16 cellular contexts compared by ENCODE assay signal in the genomic region with DNA sequence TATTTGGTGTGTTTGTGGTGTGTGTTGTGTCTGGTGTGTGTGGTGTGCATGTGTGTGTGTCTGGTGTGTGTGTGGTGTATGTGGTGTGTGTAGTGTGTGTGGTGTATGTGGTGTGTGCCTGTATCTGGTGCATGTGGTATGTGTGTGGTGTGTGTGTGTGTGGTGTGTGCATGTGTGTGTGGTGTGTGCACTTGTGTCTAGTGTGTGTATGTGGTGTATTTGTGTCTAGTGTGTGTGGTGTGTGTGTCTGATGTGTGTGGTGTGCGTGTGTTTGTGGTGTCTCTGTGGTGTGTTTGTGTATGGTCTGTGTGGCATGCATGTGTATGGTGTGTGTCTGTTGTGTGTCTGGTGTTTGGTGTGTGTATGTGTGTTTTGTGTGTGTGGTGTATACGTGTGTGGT.
A peak's percentile ranks its signal among the peaks of the same experiment; 100 is the strongest.
DNase-seq lines count a peak whose midpoint lies in the region; ATAC-seq, FAIRE-seq and TF ChIP-seq lines count a peak whose summit lies in the region.
"Had no signal": no experiment of that assay in that cellular context is flagged by ENCODE, and none has a peak within 500 bp of the region (broad histone marks: within the 10 kb centered on the region; RNA-seq: fewer than 3 reads in every experiment).

No MANE protein-coding gene starts in this region.

- no peaks in the 10 kb centered on the region for H3K9me1 ChIP-seq in IMR-90 (ENCODE audit: insufficient read depth, low read length)
- no peaks in the 10 kb centered on the region for H3K9me1 ChIP-seq in K562 (ENCODE audit: control insufficient read depth, insufficient read depth, low read length)

- H3K14ac ChIP-seq in IMR-90 (replicated peaks; ENCODE audit: low read depth, low read length) (no peak overlapping the region), neuronal stem cell (ENCODE audit: low read length) (peak overlapping the region; percentile 73)

- H3K9me3 ChIP-seq in IMR-90 (ENCODE audit: control insufficient read depth, insufficient read depth, low read length) (peaks cover 61% of the 10 kb centered on the region), K562 (replicated peaks; ENCODE audit: control insufficient read depth, insufficient read depth, low read depth, low read length) (no peaks in the 10 kb centered on the region; the same call in 1 of the 2 replicates), neuronal stem cell (replicated peaks in 1 of 2; ENCODE audit: control insufficient read depth in 2 of 2, insufficient read depth in 1 of 2, low read depth in 1 of 2, low read length in 2 of 2) (peaks cover 27 to 40% of the 10 kb centered on the region in 2 donors)

- H3K18ac ChIP-seq in IMR-90 (ENCODE audit: low read depth, low read length) (no peak overlapping the region), neuronal stem cell (ENCODE audit: low read length) (no peak overlapping the region)

- CTCF ChIA-PET in IMR-90 (lab: Yijun Ruan, JAX) (no interaction called here), K562 (lab: Yijun Ruan, JAX; ENCODE audit: low intra/inter-chr PET ratio) (no interaction called here)
- CTCF ChIA-PET in activated CD8-positive, alpha-beta T cell treated with anti-CD3 and anti-CD28 coated beads for 36 hours (lab: Charles Lee): no interaction called here

- no peak overlapping the region for H2BK120ac ChIP-seq in IMR-90 (ENCODE audit: low read depth, low read length)
- no peak overlapping the region for H2BK120ac ChIP-seq in neuronal stem cell (ENCODE audit: low read depth, low read length)

- no peaks in the 10 kb centered on the region for H4K20me1 ChIP-seq in IMR-90 (ENCODE audit: insufficient read depth, low read length)
- H4K20me1 ChIP-seq in K562 (replicated peaks; ENCODE audit: control insufficient read depth, insufficient read depth, low read length): no peaks in the 10 kb centered on the region

- no peak overlapping the region for H3K23ac ChIP-seq in IMR-90 (ENCODE audit: low read depth, low read length)
- peak overlapping the region; percentile 32 for H3K23ac ChIP-seq in neuronal stem cell (ENCODE audit: low read depth, low read length, poor library complexity)

- no peak for ATAC-seq in IMR-90 (ENCODE audit: low read depth)
- ATAC-seq in K562: no peak
- no peak for ATAC-seq in activated CD8-positive, alpha-beta T cell treated with anti-CD3 and anti-CD28 coated beads for 36 hours

- TF ChIP-seq POLR2A in IMR-90 (IDR thresholded peaks at IDR 0.05; ENCODE audit: low read depth, low read length) (no peak), K562 (conservative IDR thresholded peaks at IDR 0.05) (no peak)

- H3K36me3 ChIP-seq in IMR-90 (ENCODE audit: control insufficient read depth, insufficient read depth, low read length) (no peaks in the 10 kb centered on the region), K562 (ENCODE audit: control insufficient read depth, insufficient read depth, low read length) (no peaks in the 10 kb centered on the region), neuronal stem cell (replicated peaks in 1 of 2; ENCODE audit: control insufficient read depth in 2 of 2, insufficient read depth in 2 of 2, low read length in 2 of 2) (peaks cover 0 to 3% of the 10 kb centered on the region in 2 donors)
- H3K36me3 ChIP-seq: HAP-1 had no signal

- H3K79me2 ChIP-seq in K562 (ENCODE audit: control insufficient read depth, insufficient read depth, low read length): no peaks in the 10 kb centered on the region

- peaks cover 1% of the 10 kb centered on the region for H3K36me3 Mint-ChIP-seq in activated CD8-positive, alpha-beta T cell treated with anti-CD3 and anti-CD28 coated beads for 36 hours (ENCODE audit: low read depth)
- H3K36me3 Mint-ChIP-seq: CD4-positive, alpha-beta memory T cell had no signal

- H3K9ac ChIP-seq in IMR-90 (ENCODE audit: low read depth, low read length) (no peak overlapping the region), K562 (ENCODE audit: insufficient read depth in 1 of 2, low read depth in 2 of 2, low read length in 2 of 2) (no peak overlapping the region), neuronal stem cell (ENCODE audit: low read depth, low read length, poor library complexity) (peak overlapping the region; percentile 72)
- H3K9ac ChIP-seq: GM23248 had no signal

- peak; percentile 68 for FAIRE-seq in K562 (lab: Jason Lieb, UNC)
- FAIRE-seq: GM19239, H54 had no signal

- TF ChIP-seq RAD21 in IMR-90 (IDR thresholded peaks at IDR 0.05; ENCODE audit: low read length) (no peak), K562 (CRISPR knock-in tag; conservative IDR thresholded peaks at IDR 0.05 in 1 of 2, IDR thresholded peaks at IDR 0.05 in 1 of 2) (no peak)

- no TSS peak for BruUV-seq in IMR-90 (replicated peaks; lab: Mats Ljungman, UMichigan)
- BruUV-seq in K562 (replicated peaks; lab: Mats Ljungman, UMichigan): no TSS peak

- WGBS in IMR-90 (ENCODE audit: extremely low coverage in 2 of 2, insufficient read length in 1 of 2), 2 experiments: 48% methylated on average over 2 of the region's 2 CpGs; no CpG with 5 or more reads in 1 of the 2 experiments
- 0% methylated on average over 2 of the region's 2 CpGs for WGBS in K562 (ENCODE audit: insufficient coverage, low coverage, missing lambda C conversion rate)
- 100% methylated on average over 1 of the region's 2 CpGs; no CpG with 5 or more reads in 1 of the 2 donors for WGBS in neuronal stem cell (ENCODE audit: extremely low coverage in 2 of 2, insufficient read length in 2 of 2, insufficient replicate concordance in 1 of 2), 2 donors

- peaks cover 16% of the 10 kb centered on the region for H3K9me3 Mint-ChIP-seq in activated CD8-positive, alpha-beta T cell treated with anti-CD3 and anti-CD28 coated beads for 36 hours

- intact Hi-C loops in IMR-90 (cut with micrococcal nuclease): no loop called here
- intact Hi-C loops in K562 (cut with micrococcal nuclease): no loop called here
- intact Hi-C loops in activated CD8-positive, alpha-beta T cell treated with anti-CD3 and anti-CD28 coated beads for 36 hours (cut with micrococcal nuclease): no loop called here

- H3K79me1 ChIP-seq in IMR-90 (ENCODE audit: low read depth in 1 of 2, low read length in 2 of 2) (no peaks in the 10 kb centered on the region), neuronal stem cell (ENCODE audit: low read depth, low read length) (no peaks in the 10 kb centered on the region)

- no peak overlapping the region for H2BK20ac ChIP-seq in IMR-90 (ENCODE audit: low read depth, low read length)

- no peak overlapping the region for H3K56ac ChIP-seq in IMR-90 (ENCODE audit: extremely low read depth, insufficient read depth, low read length)

- H3K4ac ChIP-seq in IMR-90 (ENCODE audit: low read depth, low read length) (no peak overlapping the region), neuronal stem cell (ENCODE audit: low read length) (no peak overlapping the region)

- no peaks in the 10 kb centered on the region for H3K4me1 Mint-ChIP-seq in activated CD8-positive, alpha-beta T cell treated with anti-CD3 and anti-CD28 coated beads for 36 hours (ENCODE audit: low read depth)
- H3K4me1 Mint-ChIP-seq: CD4-positive, alpha-beta memory T cell had no signal

- no peak for TF ChIP-seq EP300 in K562 (IDR thresholded peaks at IDR 0.05; ENCODE audit: low read length)

- H2BK15ac ChIP-seq in IMR-90 (ENCODE audit: low read depth, low read length) (no peak overlapping the region), neuronal stem cell (ENCODE audit: low read length) (no peak overlapping the region)

- no peak overlapping the region for H3K27ac ChIP-seq in IMR-90 (ENCODE audit: insufficient read depth, low read length)
- H3K27ac ChIP-seq in K562 (ENCODE audit: extremely low read depth, low read depth, low read length): no peak overlapping the region; the same call in 2 of the 3 replicates
- no peak overlapping the region for H3K27ac ChIP-seq in neuronal stem cell (replicated peaks; ENCODE audit: low read length)
- H3K27ac ChIP-seq: GM23248 had no signal

- no peak overlapping the region for H3K4me3 Mint-ChIP-seq in activated CD8-positive, alpha-beta T cell treated with anti-CD3 and anti-CD28 coated beads for 36 hours
- H3K4me3 Mint-ChIP-seq: CD4-positive, alpha-beta memory T cell had no signal

- in situ Hi-C loops in IMR-90 (cut with MboI; ENCODE audit: low sequenced_read_pairs): no loop called here
- in situ Hi-C loops in K562 (cut with MboI): no loop called here

- H3K27me3 Mint-ChIP-seq in activated CD8-positive, alpha-beta T cell treated with anti-CD3 and anti-CD28 coated beads for 36 hours: peaks cover 1% of the 10 kb centered on the region

- no peak overlapping the region for H4K8ac ChIP-seq in IMR-90 (ENCODE audit: low read depth in 2 of 2, low read length in 2 of 2)
- H4K8ac ChIP-seq in neuronal stem cell (ENCODE audit: low read depth, low read length): no peak overlapping the region

- H3K4me1 ChIP-seq in IMR-90 (ENCODE audit: control insufficient read depth, insufficient read depth, low read length) (no peaks in the 10 kb centered on the region), K562 (replicated peaks in 1 of 2; ENCODE audit: control insufficient read depth in 2 of 2, insufficient read depth in 2 of 2, low read length in 2 of 2) (no peaks in the 10 kb centered on the region), neuronal stem cell (ENCODE audit: control insufficient read depth in 2 of 2, insufficient read depth in 1 of 2, low read depth in 1 of 2, low read length in 2 of 2) (peaks cover 0 to 3% of the 10 kb centered on the region in 2 donors)
- H3K4me1 ChIP-seq: HAP-1 had no signal

- no peak for TF ChIP-seq CTCF in IMR-90 (conservative IDR thresholded peaks at IDR 0.05; ENCODE audit: low read depth, low read length)
- no peak for TF ChIP-seq CTCF in K562 (IDR thresholded peaks at IDR 0.05 in 2 of 3, conservative IDR thresholded peaks at IDR 0.05 in 1 of 3; ENCODE audit: insufficient read depth in 2 of 3, low read depth in 1 of 3, low read length in 3 of 3)
- TF ChIP-seq CTCF in activated CD8-positive, alpha-beta T cell treated with anti-CD3 and anti-CD28 coated beads for 36 hours (IDR thresholded peaks at IDR 0.05): no peak

- no peak overlapping the region for H3K27ac Mint-ChIP-seq in activated CD8-positive, alpha-beta T cell treated with anti-CD3 and anti-CD28 coated beads for 36 hours
- H3K27ac Mint-ChIP-seq: CD4-positive, alpha-beta memory T cell had no signal

- H4K5ac ChIP-seq in IMR-90 (ENCODE audit: low read depth, low read length): no peak overlapping the region

- H2AK5ac ChIP-seq in IMR-90 (ENCODE audit: low read depth, low read length) (no peak overlapping the region), neuronal stem cell (ENCODE audit: low read depth, low read length) (no peak overlapping the region)

- H2AFZ ChIP-seq in IMR-90 (replicated peaks; ENCODE audit: low read length, poor library complexity) (peak overlapping the region; percentile 51), K562 (ENCODE audit: low read depth, low read length) (no peak overlapping the region), neuronal stem cell (ENCODE audit: low read length) (no peak overlapping the region)
- H2AFZ ChIP-seq: GM23248 had no signal

- dilution Hi-C loops in IMR-90 (cut with HindIII; ENCODE audit: low sequenced_read_pairs, unreplicated experiment): no loop called here

- POLR2A ChIA-PET in IMR-90 (lab: Charles Lee; ENCODE audit: unreplicated experiment): no interaction called here
- POLR2A ChIA-PET in K562 (lab: Yijun Ruan, JAX): no interaction called here
- POLR2A ChIA-PET in activated CD8-positive, alpha-beta T cell treated with anti-CD3 and anti-CD28 coated beads for 36 hours (lab: Charles Lee): no interaction called here

- H2BK5ac ChIP-seq in IMR-90 (ENCODE audit: low read depth, low read length, poor library complexity, severe bottlenecking) (peak overlapping the region; percentile 74), neuronal stem cell (ENCODE audit: low read length) (peak overlapping the region; percentile 18)

- DNase-seq in IMR-90: no peak
- DNase-seq in K562 (ENCODE audit: extremely low read depth in 1 of 4, low spot score in 3 of 4): no peak
- no peak for DNase-seq in neuronal stem cell (ENCODE audit: low spot score)
- no peak for DNase-seq in NCI-H2081 treated with DMSO at 0.1 percent for 48 hours (lab: John Stamatoyannopoulos, UW)
- no peak for DNase-seq in H4 (ENCODE audit: low spot score)
- DNase-seq in activated CD8-positive, alpha-beta T cell treated with anti-CD3 and anti-CD28 coated beads for 36 hours: no peak
- DNase-seq: C1 segment of cervical spinal cord; Calu3; CD4-positive, alpha-beta memory T cell; COR-L47; DMS79 treated with DMSO at 0.1 percent for 48 hours; GF-D8; GM23248 had no signal

- no peak overlapping the region for H2BK12ac ChIP-seq in neuronal stem cell (ENCODE audit: low read length)

- H3K4me2 ChIP-seq in IMR-90 (ENCODE audit: low read depth, low read length) (no peak overlapping the region), K562 (ENCODE audit: insufficient read depth, low read length) (no peak overlapping the region), neuronal stem cell (ENCODE audit: insufficient read depth, low read length, poor library complexity, severe bottlenecking) (no peak overlapping the region)

- no peak overlapping the region for H2AK9ac ChIP-seq in IMR-90 (replicated peaks; ENCODE audit: low read depth, low read length, poor library complexity)

- H3K4me3 ChIP-seq in IMR-90 (ENCODE audit: insufficient read depth, low read depth, low read length) (no peak overlapping the region), K562 (no peak overlapping the region), neuronal stem cell (ENCODE audit: low read length in 2 of 2) (peak overlapping the region in 1 of 2 donors; percentile 65)
- H3K4me3 ChIP-seq: GM23248, HAP-1 had no signal

- H3K27me3 ChIP-seq in IMR-90 (ENCODE audit: control insufficient read depth, insufficient read depth, low read length) (no peaks in the 10 kb centered on the region), K562 (ENCODE audit: control insufficient read depth in 2 of 2, insufficient read depth in 2 of 2, low read length in 2 of 2) (peaks cover 0 to 40% of the 10 kb centered on the region in 2 experiments; a peak in 2 of 5 replicates), neuronal stem cell (ENCODE audit: control insufficient read depth in 3 of 3, insufficient read depth in 3 of 3, low read depth in 1 of 3, low read length in 3 of 3) (peaks cover 0 to 5% (median 0%) of the 10 kb centered on the region in 3 experiments)

- H4K91ac ChIP-seq in IMR-90 (ENCODE audit: insufficient read depth, low read depth, low read length) (no peak overlapping the region), neuronal stem cell (ENCODE audit: low read depth, low read length, poor library complexity) (peak overlapping the region; percentile 12)
